In the genomic region with DNA sequence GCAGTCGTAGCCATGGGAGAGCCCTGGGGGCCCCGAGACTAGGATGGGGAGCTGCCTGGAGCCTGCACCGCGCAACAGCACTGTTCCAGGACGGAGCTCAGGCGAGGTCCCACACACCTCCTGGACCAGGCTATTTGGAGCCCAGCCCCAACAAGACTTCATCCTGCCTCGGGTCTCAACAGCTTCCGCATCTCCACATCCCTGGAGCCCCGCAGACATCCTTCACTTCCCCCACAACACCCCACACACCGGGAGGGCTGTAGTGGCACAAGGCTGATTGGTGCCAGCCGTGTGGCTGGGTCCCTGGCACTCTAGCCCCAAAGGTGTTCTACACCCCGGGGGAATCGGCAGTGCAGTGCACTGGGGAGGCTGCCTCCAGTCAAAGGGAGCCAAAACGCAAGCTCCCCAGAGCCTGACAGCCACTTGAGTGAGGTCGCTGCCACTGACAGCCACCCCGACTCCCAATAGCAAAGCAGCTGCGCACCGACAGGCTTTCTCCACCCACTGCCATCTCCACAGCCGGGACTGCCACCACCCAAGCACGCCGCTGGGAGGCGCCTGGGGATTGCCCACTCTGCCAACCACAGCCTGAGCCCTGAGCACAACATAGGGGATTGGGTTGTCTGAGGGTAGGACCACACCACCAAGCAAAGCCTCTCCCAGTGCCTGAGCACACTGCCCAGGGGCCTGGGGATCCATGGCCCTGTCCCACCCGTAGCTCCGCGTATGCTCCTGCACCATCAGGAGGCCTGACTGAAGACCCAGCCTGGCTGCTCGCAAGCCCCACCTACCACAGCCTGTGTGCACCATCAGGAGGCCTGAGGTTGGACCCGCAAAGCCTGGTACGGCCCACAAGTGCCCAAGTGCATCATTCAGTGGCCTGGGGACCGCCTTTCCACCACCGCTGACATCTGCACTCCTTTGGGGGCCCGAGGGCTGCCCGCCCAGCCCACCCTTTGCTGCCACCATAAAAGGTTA, we compare ENCODE assay signal across 8 cellular contexts. TPM values are rescaled to one million over a fixed set of nuclear protein-coding genes. Genes with fewer than 3 reads are reported as not detected.
DNase-seq lines count a peak whose midpoint lies in the region; ATAC-seq and TF ChIP-seq lines count a peak whose summit lies in the region.

No MANE protein-coding gene starts in this region.

- no peak overlapping the region for H3K27ac ChIP-seq in body of pancreas

- H3K4me3 ChIP-seq in LNCaP clone FGC (ENCODE audit: low read depth, low read length) (peak overlapping the region; percentile 46), body of pancreas (no peak overlapping the region)

- WGBS in body of pancreas, 2 donors, result 37 to 60% methylated on average over 15 to 32 of the region's 32 CpGs

- no peaks in the 10 kb centered on the region for H3K9me3 ChIP-seq in body of pancreas

- peaks cover 7% of the 10 kb centered on the region for H3K4me1 ChIP-seq in body of pancreas

- ATAC-seq in body of pancreas, result peak; percentile 75

- TF ChIP-seq POLR2A in body of pancreas (IDR thresholded peaks at IDR 0.05), result no peak

- peak; percentile 97 for TF ChIP-seq CTCF in LNCaP clone FGC (IDR thresholded peaks at IDR 0.05; ENCODE audit: control insufficient read depth, extremely low read depth, insufficient read depth)
- peak; percentile 20 to 68 (median 54) for TF ChIP-seq CTCF in body of pancreas (IDR thresholded peaks at IDR 0.05)

- H3K36me3 ChIP-seq in body of pancreas (replicated peaks in 1 of 2; ENCODE audit: insufficient read depth in 1 of 2, low read depth in 2 of 2), result no peaks in the 10 kb centered on the region

- DNase-seq in GM03348 (ENCODE audit: low spot score), result peak; percentile 86
- peak; percentile 47 for DNase-seq in H4 (ENCODE audit: low spot score)
- DNase-seq in LNCaP clone FGC (ENCODE audit: low read depth), result no peak
- DNase-seq in UCSD-AML1 (lab: John Stamatoyannopoulos, UW; ENCODE audit: unreplicated experiment), result peak; percentile 95
- peak; percentile 55 to 74 (median 61) for DNase-seq in body of pancreas
- DNase-seq in iPS-NIHi7 (ENCODE audit: extremely low spot score), result peak; percentile 94
- peak; percentile 84 to 91 for DNase-seq in stimulated activated CD4-positive, alpha-beta T cell treated with anti-CD3 and anti-CD28 coated beads, Interleukin-15, amount 100 ng/mL, for 48 hours (ENCODE audit: low read depth in 2 of 2)
- DNase-seq in GF-D8 (lab: John Stamatoyannopoulos, UW), result no peak

- intact Hi-C loops in body of pancreas (cut with DNase I), result no loop called here

- H3K27me3 ChIP-seq in body of pancreas, result no peaks in the 10 kb centered on the region

RNA-seq across cellular contexts. Expression of a gene that starts 13.2 kb away (rescaled TPM):
- total RNA-seq in H4 (2014; rRNA removed; shearing (Covaris generic)), result 0.49 and 0.75 TPM in 2 replicates
- not detected for total RNA-seq in body of pancreas

RNA-seq across cellular contexts. Expression of a gene that starts 53.4 kb away (rescaled TPM):
- total RNA-seq in H4 (2014; rRNA removed; shearing (Covaris generic)), result not detected in 2 replicates
- total RNA-seq in body of pancreas, result 1 to 10 TPM; 3.1 to 4.0 TPM

RNA-seq across cellular contexts. Expression of a gene that starts 55.0 kb away (rescaled TPM):
- 32.7 and 68.8 TPM in 2 replicates for total RNA-seq in H4 (2014; rRNA removed; shearing (Covaris generic))
- 1 to 10 TPM in 1 of 2 donors, under 1 TPM in 1; 0.66 to 4.2 TPM for total RNA-seq in body of pancreas

Comparison
In these comparisons a context has a peak if more than half of its experiments do, and no peak if none do; other contexts are left out.
1. DNase-seq: peak in GM03348 (single experiment), H4 (single experiment), UCSD-AML1 (single experiment), body of pancreas (4 of 4), iPS-NIHi7 (single experiment) and stimulated activated CD4-positive, alpha-beta T cell treated with anti-CD3 and anti-CD28 coated beads, Interleukin-15, amount 100 ng/mL, for 48 hours (2 of 2); none in LNCaP clone FGC (single experiment) and GF-D8 (single experiment).